ENCODE assay signal across 1 cellular context in genomic region chr9:89448381-89448780, GRCh38.
A peak's percentile ranks its signal among the peaks of the same experiment; 100 is the strongest.
TF ChIP-seq lines count a peak whose summit lies in the region.

No MANE protein-coding gene starts in this region.

TF ChIP-seq in GM12878, 131 proteins besides CTCF, POLR2A, EP300 and RAD21 (continued from another document):
- TF ChIP-seq IKZF1 (conservative IDR thresholded peaks at IDR 0.05) (peak; percentile 42; the same call in 1 of the 2 replicates), MLLT1 (IDR thresholded peaks at IDR 0.05) (0 out of 2 replicates have a peak, but pooled peaks have one; percentile 19), GATAD2B (conservative IDR thresholded peaks at IDR 0.05; ENCODE audit: low read depth) (0 out of 2 replicates have a peak, but pooled peaks have one; percentile 28), SMAD1 (IDR thresholded peaks at IDR 0.05; ENCODE audit: low read depth, partially characterized antibody) (no peak)
